In genomic region chr17:59840329-59840907, GRCh38 we compare ENCODE assay signal across 8 cellular contexts. TPM values are rescaled to one million over a fixed set of nuclear protein-coding genes. Genes with fewer than 3 reads are reported as not detected.
DNase-seq lines count a peak whose midpoint lies in the region; ATAC-seq and TF ChIP-seq lines count a peak whose summit lies in the region.

No MANE protein-coding gene starts in this region.

- H3K23ac ChIP-seq in mesenchymal stem cell (ENCODE audit: low read length in 2 of 2) = no peak overlapping the region

- peak overlapping the region; percentile 87 to 98 (median 91) for H3K27ac Mint-ChIP-seq in IgD-negative memory B cell

- no peaks in the 10 kb centered on the region for H3K9me3 Mint-ChIP-seq in IgD-negative memory B cell

- peaks cover 34 to 51% (median 40%) of the 10 kb centered on the region in 10 experiments for H3K4me1 ChIP-seq in BLaER1 treated with 17β-estradiol and CSF1 and Interleukin-3, amounts not matched to agents 10 nM and 100 nM
- H3K4me1 ChIP-seq in body of pancreas (peaks cover 62% of the 10 kb centered on the region), mesenchymal stem cell (ENCODE audit: control insufficient read depth, insufficient read depth, low read depth, low read length) (peaks cover 2% of the 10 kb centered on the region)

- TF ChIP-seq POLR2A in body of pancreas (IDR thresholded peaks at IDR 0.05) = peak in 2 of 3 donors; percentile 2 to 19

- no peaks in the 10 kb centered on the region for H3K79me1 ChIP-seq in mesenchymal stem cell (replicated peaks; ENCODE audit: low read length, poor library complexity, severe bottlenecking)

- H3K27me3 Mint-ChIP-seq in IgD-negative memory B cell = no peaks in the 10 kb centered on the region

- H3K27me3 ChIP-seq in BLaER1 treated with 17β-estradiol and CSF1 and Interleukin-3, amounts not matched to agents 10 nM and 100 nM = no peaks in the 10 kb centered on the region
- H3K27me3 ChIP-seq in body of pancreas = no peaks in the 10 kb centered on the region
- H3K27me3 ChIP-seq in mesenchymal stem cell (ENCODE audit: control insufficient read depth in 1 of 2, insufficient read depth in 1 of 2, low read length in 2 of 2) = no peaks in the 10 kb centered on the region

- H3K9me3 ChIP-seq in BLaER1 treated with 17β-estradiol and CSF1 and Interleukin-3, amounts not matched to agents 10 nM and 100 nM (replicated peaks in 1 of 11) = peaks cover 0 to 3% (median 0%) of the 10 kb centered on the region in 11 experiments; a peak in 3 of 22 replicates
- no peaks in the 10 kb centered on the region for H3K9me3 ChIP-seq in body of pancreas
- H3K9me3 ChIP-seq in mesenchymal stem cell (ENCODE audit: control insufficient read depth, low read length) = no peaks in the 10 kb centered on the region

- H3K36me3 ChIP-seq in BLaER1 treated with 17β-estradiol and CSF1 and Interleukin-3, amounts not matched to agents 10 nM and 100 nM = peaks cover 28 to 46% (median 41%) of the 10 kb centered on the region in 11 experiments
- H3K36me3 ChIP-seq in body of pancreas (replicated peaks in 1 of 2; ENCODE audit: insufficient read depth in 1 of 2, low read depth in 2 of 2) = no peaks in the 10 kb centered on the region
- H3K36me3 ChIP-seq in mesenchymal stem cell (ENCODE audit: control insufficient read depth in 1 of 2, insufficient read depth in 2 of 2, low read depth in 1 of 2, low read length in 2 of 2) = peaks cover 0 to 37% of the 10 kb centered on the region in 2 experiments

- H3K4ac ChIP-seq in mesenchymal stem cell (ENCODE audit: low read depth in 1 of 2, low read length in 2 of 2) = peak overlapping the region in 1 of 2 experiments; percentile 86

- no peak overlapping the region for H3K14ac ChIP-seq in mesenchymal stem cell (ENCODE audit: low read length in 2 of 2)

- peak overlapping the region; percentile 77 to 95 (median 92) for H3K4me3 Mint-ChIP-seq in IgD-negative memory B cell

- no peak overlapping the region for H4K91ac ChIP-seq in mesenchymal stem cell (ENCODE audit: low read length)

- H4K8ac ChIP-seq in mesenchymal stem cell (ENCODE audit: low read length) = no peak overlapping the region

- H3K36me3 Mint-ChIP-seq in IgD-negative memory B cell = peaks cover 2% of the 10 kb centered on the region

- H4K20me1 ChIP-seq in BLaER1 treated with 17β-estradiol and CSF1 and Interleukin-3, amounts not matched to agents 10 nM and 100 nM = peaks cover 0 to 51% (median 18%) of the 10 kb centered on the region in 11 experiments; a peak in 11 of 22 replicates

- H3K18ac ChIP-seq in mesenchymal stem cell (ENCODE audit: low read depth in 1 of 2, low read length in 2 of 2) = no peak overlapping the region

- H3K4me3 ChIP-seq in BLaER1 treated with 17β-estradiol and CSF1 and Interleukin-3, amounts not matched to agents 10 nM and 100 nM = peak overlapping the region; percentile 64 to 91 (median 76)
- H3K4me3 ChIP-seq in body of pancreas = peak overlapping the region; percentile 38 to 51
- H3K4me3 ChIP-seq in mesenchymal stem cell (ENCODE audit: insufficient read depth in 1 of 2, low read depth in 1 of 2, low read length in 2 of 2) = peak overlapping the region in 1 of 2 experiments; percentile 97

- peak overlapping the region; percentile 88 to 100 (median 93); a peak in 19 of 22 replicates for H3K27ac ChIP-seq in BLaER1 treated with 17β-estradiol and CSF1 and Interleukin-3, amounts not matched to agents 10 nM and 100 nM
- H3K27ac ChIP-seq in body of pancreas = peak overlapping the region; percentile 93 to 100 (median 96)
- peak overlapping the region; percentile 99 for H3K27ac ChIP-seq in mesenchymal stem cell (ENCODE audit: low read length, poor library complexity, severe bottlenecking)

- peak overlapping the region; percentile 85 to 100 (median 92) for H3K9ac ChIP-seq in BLaER1 treated with 17β-estradiol and CSF1 and Interleukin-3, amounts not matched to agents 10 nM and 100 nM
- H3K9ac ChIP-seq in mesenchymal stem cell (ENCODE audit: low read length) = peak overlapping the region; percentile 99

- H2BK12ac ChIP-seq in mesenchymal stem cell (ENCODE audit: low read length in 2 of 2) = no peak overlapping the region

- peak overlapping the region; percentile 75 for H2BK5ac ChIP-seq in mesenchymal stem cell (ENCODE audit: low read depth, low read length, poor library complexity, severe bottlenecking)

- ATAC-seq in body of pancreas (no peak), GM21529 (IDR thresholded peaks at IDR 0.05; ENCODE audit: unreplicated experiment) (no peak), GM19397 (IDR thresholded peaks at IDR 0.05; ENCODE audit: unreplicated experiment) (no peak)

- H2AK5ac ChIP-seq in mesenchymal stem cell (ENCODE audit: low read length, severe bottlenecking) = no peak overlapping the region

- H2AFZ ChIP-seq in mesenchymal stem cell (ENCODE audit: low read depth, low read length) = no peak overlapping the region

- H2BK120ac ChIP-seq in mesenchymal stem cell (ENCODE audit: low read depth, low read length) = no peak overlapping the region

- intact Hi-C loops in body of pancreas (cut with DNase I) = no loop called here

- peak overlapping the region; percentile 69 to 94 (median 87) for H3K4me2 ChIP-seq in BLaER1 treated with 17β-estradiol and CSF1 and Interleukin-3, amounts not matched to agents 10 nM and 100 nM
- H3K4me2 ChIP-seq in mesenchymal stem cell (ENCODE audit: low read length, poor library complexity, severe bottlenecking) = peak overlapping the region; percentile 2

- H2BK15ac ChIP-seq in mesenchymal stem cell (ENCODE audit: low read depth, poor library complexity, severe bottlenecking) = no peak overlapping the region

- TF ChIP-seq CTCF in body of pancreas (IDR thresholded peaks at IDR 0.05) = no peak

- H3K4me1 Mint-ChIP-seq in IgD-negative memory B cell = peaks cover 53 to 63% (median 60%) of the 10 kb centered on the region in 3 donors

- 24 to 28% methylated on average over 3 of the region's 3 CpGs for WGBS in body of pancreas, 2 donors
- WGBS in mesenchymal stem cell = 0% methylated on average over 2 of the region's 3 CpGs

- DNase-seq in body of pancreas (peak in 1 of 4 donors; percentile 16), mesenchymal stem cell (peak; percentile 53), D341Med (ENCODE audit: low spot score) (no peak), DMS79 treated with DMSO at 0.1 percent for 48 hours (lab: John Stamatoyannopoulos, UW) (no peak)

RNA-seq across cellular contexts. Expression of gene TUBD1, which starts 52.3 kb away (rescaled TPM):
- polyA plus RNA-seq in IgD-negative memory B cell = 17.6 TPM
- 1 to 10 TPM; 6.9 to 7.5 TPM for total RNA-seq in body of pancreas
- 4.7 TPM for polyA plus RNA-seq in mesenchymal stem cell (2013, experiment 1 of 2)
- 4.6 TPM for polyA plus RNA-seq in mesenchymal stem cell (2013, experiment 2 of 2)

RNA-seq across cellular contexts. Expression of gene RPS6KB1, which starts 52.5 kb away (rescaled TPM):
- polyA plus RNA-seq in IgD-negative memory B cell = 23.5 TPM
- total RNA-seq in body of pancreas = 10 to 100 TPM; 30.6 to 55.0 TPM
- 17.4 TPM for polyA plus RNA-seq in mesenchymal stem cell (2013, experiment 1 of 2)
- 17.7 TPM for polyA plus RNA-seq in mesenchymal stem cell (2013, experiment 2 of 2)
